8 cellular contexts compared by ENCODE assay signal in the genomic region with DNA sequence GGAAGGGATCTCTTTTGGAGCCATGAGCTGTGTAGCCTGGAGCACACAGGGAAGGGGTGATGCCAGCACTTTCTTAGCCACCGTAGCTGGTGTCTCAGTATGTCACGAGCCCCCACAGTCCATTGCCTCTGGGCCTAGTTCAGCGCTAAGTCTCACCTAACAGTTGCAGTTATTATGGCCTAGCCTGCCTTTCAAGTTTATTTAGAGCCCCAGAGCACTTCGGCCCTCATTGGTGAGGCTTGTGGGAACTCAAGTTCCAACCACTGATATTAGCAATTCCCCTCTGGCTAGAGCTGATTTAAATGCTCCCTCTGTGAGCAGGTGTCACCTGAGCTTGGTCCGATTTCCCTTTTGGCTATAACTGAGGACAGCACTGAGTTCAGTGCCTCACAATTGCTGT.
"Had no signal": no experiment of that assay in that cellular context is flagged by ENCODE, and none has a peak within 500 bp of the region (broad histone marks: within the 10 kb centered on the region; RNA-seq: fewer than 3 reads in every experiment).

No MANE protein-coding gene starts in this region.

- ATAC-seq: GM23338, HCT116 had no signal

- DNase-seq: GM23248, GOT3, H7, H9, HCEC 1CT, HFFc6 had no signal
